Comparison of ENCODE assay signal across 26 cellular contexts in genomic region chr6:99216959-99217358, GRCh38.
"Had no signal": no experiment of that assay in that cellular context is flagged by ENCODE, and none has a peak within 500 bp of the region (broad histone marks: within the 10 kb centered on the region; RNA-seq: fewer than 3 reads in every experiment).

No MANE protein-coding gene starts in this region.

- ATAC-seq: activated naive CD4-positive, alpha-beta T cell treated with anti-CD3 and anti-CD28 coated beads, Interleukin-2, amount 50 U/mL, for 72 hours; activated T-cell treated with anti-CD3 and anti-CD28 coated beads, Interleukin-2, amount 50 U/mL, for 72 hours; body of pancreas; gastroesophageal sphincter; left lobe of liver; lower lobe of right lung; mucosa of descending colon; natural killer cell treated with Interleukin-12 subunit alpha and Interleukin-12 subunit beta and Interleukin-15 and Interleukin-18, amount 100 ng/mL, for 72 hours; right lobe of liver; stimulated activated naive CD8-positive, alpha-beta T cell treated with anti-CD3 and anti-CD28 coated beads, Interleukin-15, Interleukin-2, amounts not matched to agents 100 U/mL and 50 U/mL, for 24 hours had no signal

- H3K27ac ChIP-seq: body of pancreas, gastroesophageal sphincter, lower lobe of right lung, right lobe of liver, thoracic aorta, uterus had no signal

- H3K9me3 ChIP-seq: body of pancreas, gastroesophageal sphincter, lower lobe of right lung, mucosa of descending colon, right lobe of liver, thoracic aorta, uterus had no signal

- H3K4me3 ChIP-seq: body of pancreas, gastroesophageal sphincter, lower lobe of right lung, mucosa of descending colon, right lobe of liver, thoracic aorta, uterus had no signal

- H3K36me3 Mint-ChIP-seq: activated naive CD4-positive, alpha-beta T cell treated with anti-CD3 and anti-CD28 coated beads, Interleukin-2, amount 50 U/mL, for 72 hours; natural killer cell treated with Interleukin-12 subunit alpha and Interleukin-12 subunit beta and Interleukin-15 and Interleukin-18, amount 100 ng/mL, for 72 hours; type B pancreatic cell had no signal

- H3K4me1 Mint-ChIP-seq: activated B cell treated with CpG ODN at 0.5 μM for 24 hours had no signal

- H3K27ac Mint-ChIP-seq: activated B cell treated with CpG ODN at 0.5 μM for 24 hours; activated naive CD4-positive, alpha-beta T cell treated with anti-CD3 and anti-CD28 coated beads, Interleukin-2, amount 50 U/mL, for 72 hours; activated T-cell treated with anti-CD3 and anti-CD28 coated beads, Interleukin-2, amount 50 U/mL, for 72 hours; natural killer cell treated with Interleukin-12 subunit alpha and Interleukin-12 subunit beta and Interleukin-15 and Interleukin-18, amount 100 ng/mL, for 72 hours; type B pancreatic cell had no signal

- H3K4me3 Mint-ChIP-seq: activated B cell treated with CpG ODN at 0.5 μM for 24 hours; activated T-cell treated with anti-CD3 and anti-CD28 coated beads, Interleukin-2, amount 50 U/mL, for 72 hours; natural killer cell treated with Interleukin-12 subunit alpha and Interleukin-12 subunit beta and Interleukin-15 and Interleukin-18, amount 100 ng/mL, for 72 hours; type B pancreatic cell had no signal

- H3K36me3 ChIP-seq: gastroesophageal sphincter, lower lobe of right lung, right lobe of liver, thoracic aorta, uterus had no signal

- H3K27me3 ChIP-seq: body of pancreas, right lobe of liver, uterus had no signal

- DNase-seq: activated B cell treated with CpG ODN at 0.5 μM for 24 hours; activated CD4-positive, alpha-beta T cell treated with anti-CD3 and anti-CD28 coated beads, Interleukin-2, amount 50 U/mL, for 4 hours; activated naive CD4-positive, alpha-beta T cell; activated T-cell treated with anti-CD3 and anti-CD28 coated beads for 4 hours; activated T-cell treated with anti-CD3 and anti-CD28 coated beads, Interleukin-2, amount 50 U/mL, for 72 hours; anterior cingulate cortex; body of pancreas; dermis blood vessel endothelial cell; effector CD4-positive, alpha-beta T cell; hippocampal formation; kidney glomerular epithelial cell; lower lobe of right lung; mesenchymal stem cell; mucosa of descending colon; right lobe of liver; stimulated activated CD4-positive, alpha-beta T cell treated with anti-CD3 and anti-CD28 coated beads, Interleukin-12 subunit alpha, Interleukin-12 subunit beta, amount 100 ng/mL, for 4 hours; stimulated activated CD4-positive, alpha-beta T cell treated with anti-CD3 and anti-CD28 coated beads, Interleukin-4, amount 100 ng/mL, for 1 hour; stimulated activated naive CD8-positive, alpha-beta T cell treated with anti-CD3 and anti-CD28 coated beads, Interleukin-15, Interleukin-2, amounts not matched to agents 100 U/mL and 50 U/mL, for 24 hours; T-helper 2 cell; uterus had no signal

- H3K9me3 Mint-ChIP-seq: natural killer cell treated with Interleukin-12 subunit alpha and Interleukin-12 subunit beta and Interleukin-15 and Interleukin-18, amount 100 ng/mL, for 72 hours; type B pancreatic cell had no signal

- H3K4me1 ChIP-seq: body of pancreas, gastroesophageal sphincter, lower lobe of right lung, right lobe of liver, uterus had no signal
